In genomic region chr13:49370390-49370789, GRCh38 we compare ENCODE assay signal across 24 cellular contexts.
DNase-seq lines count a peak whose midpoint lies in the region; ATAC-seq and TF ChIP-seq lines count a peak whose summit lies in the region.
"Had no signal": no experiment of that assay in that cellular context is flagged by ENCODE, and none has a peak within 500 bp of the region (broad histone marks: within the 10 kb centered on the region; RNA-seq: fewer than 3 reads in every experiment).

No MANE protein-coding gene starts in this region.

- POLR2A ChIA-PET in OCI-LY7 (lab: Charles Lee), result interaction anchor here (0.6 to 10.8 kb wide), 9 partner anchors 10 to 76 kb away, joined by 3 to 139 read pairs (median 3); partner anchors contain the start of genes CAB39L and SETDB2

- no peak overlapping the region for H2BK12ac ChIP-seq in mesenchymal stem cell (ENCODE audit: low read length in 2 of 2)

- H2BK5ac ChIP-seq in mesenchymal stem cell (ENCODE audit: low read depth, low read length, poor library complexity, severe bottlenecking), result no peak overlapping the region

- peak overlapping the region; percentile 9 for H2AK5ac ChIP-seq in mesenchymal stem cell (ENCODE audit: low read length, severe bottlenecking)

- H3K18ac ChIP-seq in mesenchymal stem cell (ENCODE audit: low read depth in 1 of 2, low read length in 2 of 2), result no peak overlapping the region

- peaks cover 63% of the 10 kb centered on the region for H3K79me2 ChIP-seq in OCI-LY7 (ENCODE audit: insufficient read depth, low read depth, low read length)

- H4K20me1 ChIP-seq in OCI-LY7 (ENCODE audit: insufficient read depth, low read length), result no peaks in the 10 kb centered on the region

- no peak overlapping the region for H3K23ac ChIP-seq in mesenchymal stem cell (ENCODE audit: low read length in 2 of 2)

- BruUV-seq in OCI-LY7 (replicated peaks; lab: Mats Ljungman, UMichigan), result no TSS peak

- H4K91ac ChIP-seq in mesenchymal stem cell (ENCODE audit: low read length), result no peak overlapping the region

- 90% methylated on average over 2 of the region's 2 CpGs for WGBS in mesenchymal stem cell

- TF ChIP-seq CTCF in OCI-LY7 (conservative IDR thresholded peaks at IDR 0.05; ENCODE audit: low read length) (no peak), Peyer's patch (IDR thresholded peaks at IDR 0.05) (no peak)

- no peak for TF ChIP-seq POLR2A in Peyer's patch (IDR thresholded peaks at IDR 0.05)

- H3K36me3 ChIP-seq in OCI-LY7 (ENCODE audit: insufficient read depth, low read length), result no peaks in the 10 kb centered on the region; the same call in 1 of the 2 replicates
- H3K36me3 ChIP-seq in mesenchymal stem cell (ENCODE audit: control insufficient read depth in 1 of 2, insufficient read depth in 2 of 2, low read depth in 1 of 2, low read length in 2 of 2), result no peaks in the 10 kb centered on the region
- no peaks in the 10 kb centered on the region for H3K36me3 ChIP-seq in Peyer's patch
- no peaks in the 10 kb centered on the region for H3K36me3 ChIP-seq in effector memory CD4-positive, alpha-beta T cell (ENCODE audit: control insufficient read depth, insufficient read depth, low read length)
- H3K36me3 ChIP-seq: cardiac muscle cell, left lung, SJSA1 had no signal

- peak; percentile 22 for DNase-seq in Ammon's horn (ENCODE audit: low spot score)
- DNase-seq in DMS79 treated with DMSO at 0.1 percent for 48 hours (lab: John Stamatoyannopoulos, UW), result peak; percentile 2
- DNase-seq in OCI-LY7 (ENCODE audit: low spot score), result peak; percentile 21
- DNase-seq in mesenchymal stem cell, result no peak
- DNase-seq in Peyer's patch, result no peak
- DNase-seq in effector memory CD4-positive, alpha-beta T cell, result no peak
- DNase-seq: activated CD4-positive, alpha-beta T cell treated with anti-CD3 and anti-CD28 coated beads, Interleukin-2, amount 10 ng/mL, durations not matched to agents 24 days and 14 days; activated CD8-positive, alpha-beta memory T cell treated with anti-CD3 and anti-CD28 coated beads, Interleukin-2, amount 10 ng/mL, durations not matched to agents 7 days and 5 days; activated naive CD4-positive, alpha-beta T cell treated with anti-CD3 and anti-CD28 coated beads, Interleukin-2, amount 10 ng/mL, durations not matched to agents 7 days and 5 days; CD4-positive, alpha-beta T cell; dermis blood vessel endothelial cell; DMS53; HFFc6; left lung; NCI-H1092 treated with DMSO at 0.1 percent for 48 hours; NCI-H2081 treated with DMSO at 0.1 percent for 48 hours; stimulated activated CD4-positive, alpha-beta T cell treated with anti-CD3 and anti-CD28 coated beads, Interleukin-2, amount 100 ng/mL, for 24 hours; T-helper 2 cell had no signal

- no peak overlapping the region for H3K14ac ChIP-seq in mesenchymal stem cell (ENCODE audit: low read length in 2 of 2)

- H2AFZ ChIP-seq in OCI-LY7 (ENCODE audit: low read length), result peak overlapping the region; percentile 18; the same call in 1 of the 2 replicates
- H2AFZ ChIP-seq in mesenchymal stem cell (ENCODE audit: low read depth, low read length), result no peak overlapping the region

- peak overlapping the region; percentile 98 for H3K27ac ChIP-seq in OCI-LY7 (ENCODE audit: low read depth, low read length, poor library complexity, severe bottlenecking)
- H3K27ac ChIP-seq in mesenchymal stem cell (ENCODE audit: low read length, poor library complexity, severe bottlenecking), result no peak overlapping the region
- H3K27ac ChIP-seq in Peyer's patch, result no peak overlapping the region
- no peak overlapping the region for H3K27ac ChIP-seq in effector memory CD4-positive, alpha-beta T cell (ENCODE audit: insufficient read depth, low read length, poor library complexity, severe bottlenecking)
- H3K27ac ChIP-seq: cardiac muscle cell, left lung, SJSA1, vagina had no signal

- intact Hi-C loops in OCI-LY7 (cut with micrococcal nuclease; ENCODE audit: unreplicated experiment), result loop anchor here (1.0 to 5.0 kb wide), 3 partner anchors 47 to 237 kb away; partner anchors contain the start of genes CAB39L and SETDB2

- H3K4me3 ChIP-seq in OCI-LY7 (ENCODE audit: low read depth, low read length, poor library complexity, severe bottlenecking) (no peak overlapping the region), mesenchymal stem cell (ENCODE audit: insufficient read depth in 1 of 2, low read depth in 1 of 2, low read length in 2 of 2) (no peak overlapping the region), Peyer's patch (no peak overlapping the region)
- no peak overlapping the region for H3K4me3 ChIP-seq in effector memory CD4-positive, alpha-beta T cell (ENCODE audit: insufficient read depth, low read depth, low read length, poor library complexity, severe bottlenecking)
- H3K4me3 ChIP-seq: cardiac muscle cell, GM12878, left lung, SJSA1, vagina had no signal

- no peak overlapping the region for H4K8ac ChIP-seq in mesenchymal stem cell (ENCODE audit: low read length)

- H3K9me3 ChIP-seq in OCI-LY7 (ENCODE audit: low read length) (no peaks in the 10 kb centered on the region), mesenchymal stem cell (ENCODE audit: control insufficient read depth, low read length) (no peaks in the 10 kb centered on the region), Peyer's patch (no peaks in the 10 kb centered on the region)
- no peaks in the 10 kb centered on the region for H3K9me3 ChIP-seq in effector memory CD4-positive, alpha-beta T cell (ENCODE audit: control insufficient read depth, low read length)
- H3K9me3 ChIP-seq: left lung, SJSA1, vagina had no signal

- H2BK15ac ChIP-seq in mesenchymal stem cell (ENCODE audit: low read depth, poor library complexity, severe bottlenecking), result no peak overlapping the region

- H3K9ac ChIP-seq in mesenchymal stem cell (ENCODE audit: low read length), result no peak overlapping the region

- H3K4me2 ChIP-seq in OCI-LY7 (ENCODE audit: low read length) (peak overlapping the region; percentile 97), mesenchymal stem cell (ENCODE audit: low read length, poor library complexity, severe bottlenecking) (no peak overlapping the region)

- peaks cover 98% of the 10 kb centered on the region for H3K4me1 ChIP-seq in OCI-LY7 (ENCODE audit: insufficient read depth, low read length, poor library complexity, severe bottlenecking)
- H3K4me1 ChIP-seq in mesenchymal stem cell (ENCODE audit: control insufficient read depth, insufficient read depth, low read depth, low read length), result peaks cover 10% of the 10 kb centered on the region
- H3K4me1 ChIP-seq in Peyer's patch, result peaks cover 0 to 9% (median 0%) of the 10 kb centered on the region in 4 donors
- peaks cover 14% of the 10 kb centered on the region for H3K4me1 ChIP-seq in effector memory CD4-positive, alpha-beta T cell (ENCODE audit: control insufficient read depth, insufficient read depth, low read length, poor library complexity, severe bottlenecking)

- H2BK120ac ChIP-seq in mesenchymal stem cell (ENCODE audit: low read depth, low read length), result no peak overlapping the region

- no peak overlapping the region for H3K4ac ChIP-seq in mesenchymal stem cell (ENCODE audit: low read depth in 1 of 2, low read length in 2 of 2)

- CTCF ChIA-PET in OCI-LY7 (lab: Charles Lee; ENCODE audit: unreplicated experiment), result interaction anchor here (0.7 kb wide), 1 partner anchor 74 kb away, joined by 3 read pairs; the partner anchor contains the start of genes CAB39L and SETDB2

- H3K9me2 ChIP-seq in OCI-LY7 (ENCODE audit: insufficient read depth, low read length), result no peaks in the 10 kb centered on the region

- no peaks in the 10 kb centered on the region for H3K79me1 ChIP-seq in mesenchymal stem cell (replicated peaks; ENCODE audit: low read length, poor library complexity, severe bottlenecking)

- no peaks in the 10 kb centered on the region for H3K27me3 ChIP-seq in mesenchymal stem cell (ENCODE audit: control insufficient read depth in 1 of 2, insufficient read depth in 1 of 2, low read length in 2 of 2)
- H3K27me3 ChIP-seq in Peyer's patch, result no peaks in the 10 kb centered on the region
- no peaks in the 10 kb centered on the region for H3K27me3 ChIP-seq in effector memory CD4-positive, alpha-beta T cell (replicated peaks; ENCODE audit: control insufficient read depth, insufficient read depth, low read length, poor library complexity, severe bottlenecking)
- H3K27me3 ChIP-seq: cardiac muscle cell, left lung, SJSA1, vagina had no signal

- ATAC-seq in HG03442 (IDR thresholded peaks at IDR 0.05; ENCODE audit: unreplicated experiment), result no peak
- ATAC-seq: activated CD8-positive, alpha-beta memory T cell treated with anti-CD3 and anti-CD28 coated beads, Interleukin-2, amount 10 ng/mL, durations not matched to agents 7 days and 5 days; GM12878; left lung; stimulated activated effector memory CD8-positive, alpha-beta T cell treated with anti-CD3 and anti-CD28 coated beads, Interleukin-12 subunit alpha, Interleukin-12 subunit beta, amount 100 ng/mL, for 72 hours had no signal

Comparison
In these comparisons a context has a peak if more than half of its experiments do, and no peak if none do; other contexts are left out.
1. DNase-seq: peak in Ammon's horn (single experiment), DMS79 treated with DMSO at 0.1 percent for 48 hours (single experiment) and OCI-LY7 (single experiment); none in mesenchymal stem cell (single experiment), Peyer's patch (0 of 3) and effector memory CD4-positive, alpha-beta T cell (0 of 3).